1 cellular context compared by ENCODE assay signal in genomic region chrX:47632664-47633063, GRCh38.
TF ChIP-seq lines count a peak whose summit lies in the region.

No MANE protein-coding gene starts in this region.

TF ChIP-seq in GM12878, 131 proteins besides CTCF, POLR2A, EP300 and RAD21 (continued from another document):
- no peak for TF ChIP-seq GATAD2B (conservative IDR thresholded peaks at IDR 0.05; ENCODE audit: low read depth)
- no peak for TF ChIP-seq NKRF (conservative IDR thresholded peaks at IDR 0.05)
- TF ChIP-seq ATF3 (IDR thresholded peaks at IDR 0.05; ENCODE audit: borderline replicate concordance, extremely low read depth, low read depth, low read length), result no peak
- no peak for TF ChIP-seq ASH2L (IDR thresholded peaks at IDR 0.05; ENCODE audit: borderline replicate concordance, low read depth)
- TF ChIP-seq BMI1 (IDR thresholded peaks at IDR 0.05; ENCODE audit: borderline replicate concordance), result no peak
- TF ChIP-seq BRCA1 (IDR thresholded peaks at IDR 0.05; ENCODE audit: low read depth, low read length), result no peak
- TF ChIP-seq KAT2A (conservative IDR thresholded peaks at IDR 0.05; ENCODE audit: control insufficient read depth, low read depth, low read length), result no peak
- no peak for TF ChIP-seq PAX5 (IDR thresholded peaks at IDR 0.05; ENCODE audit: borderline replicate concordance, low read depth, low read length)
- no peak for TF ChIP-seq RBBP5 (conservative IDR thresholded peaks at IDR 0.05)
